ENCODE assay signal across 1 cellular context in genomic region chr14:103334644-103335603, GRCh38.
TF ChIP-seq lines count a peak whose summit lies in the region.

No MANE protein-coding gene starts in this region.

TF ChIP-seq in SK-N-SH, 30 proteins besides CTCF, POLR2A, EP300 and RAD21 (continued from another document):
- TF ChIP-seq ZBTB33 (IDR thresholded peaks at IDR 0.05; ENCODE audit: borderline replicate concordance, low read depth) = no peak
TF ChIP-seq in SK-N-SH: peak in this region for 3.
